23 cellular contexts compared by ENCODE assay signal in genomic region chr16:72429566-72430160, GRCh38.
DNase-seq lines count a peak whose midpoint lies in the region; ATAC-seq and TF ChIP-seq lines count a peak whose summit lies in the region.
"Had no signal": no experiment of that assay in that cellular context is flagged by ENCODE, and none has a peak within 500 bp of the region (broad histone marks: within the 10 kb centered on the region; RNA-seq: fewer than 3 reads in every experiment).

No MANE protein-coding gene starts in this region.

- no peak for ATAC-seq in HG03097 (IDR thresholded peaks at IDR 0.05; ENCODE audit: low FRiP score, unreplicated experiment)
- ATAC-seq: CD8-positive, alpha-beta T cell; Panc1 had no signal

- H3K9me3 Mint-ChIP-seq in mesothelial cell of epicardium = peaks cover 19% of the 10 kb centered on the region

- H3K27ac Mint-ChIP-seq in mesothelial cell of epicardium = no peak overlapping the region
- H3K27ac Mint-ChIP-seq: CD8-positive, alpha-beta T cell had no signal

- no peaks in the 10 kb centered on the region for H3K4me1 Mint-ChIP-seq in mesothelial cell of epicardium

- H3K36me3 Mint-ChIP-seq in mesothelial cell of epicardium = peaks cover 19% of the 10 kb centered on the region

- H3K27ac ChIP-seq in cingulate gyrus (ENCODE audit: low read depth, low read length) = peak overlapping the region; percentile 94
- H3K27ac ChIP-seq: 22Rv1; BLaER1 treated with 17β-estradiol and CSF1 and Interleukin-3, amounts not matched to agents 10 nM and 100 nM; SJCRH30 had no signal

- H3K27me3 Mint-ChIP-seq in mesothelial cell of epicardium (ENCODE audit: low read depth) = no peaks in the 10 kb centered on the region

- no peak for TF ChIP-seq CTCF in mesothelial cell of epicardium (IDR thresholded peaks at IDR 0.05; ENCODE audit: unreplicated experiment)

- peak; percentile 14 for DNase-seq in NCI-H345 treated with DMSO at 0.1 percent for 48 hours (lab: John Stamatoyannopoulos, UW; ENCODE audit: unreplicated experiment)
- DNase-seq in NCI-H345 (lab: John Stamatoyannopoulos, UW) = no peak
- peak; percentile 43 for DNase-seq in medulla oblongata (ENCODE audit: extremely low spot score)
- DNase-seq in superior temporal gyrus (ENCODE audit: extremely low spot score) = peak; percentile 78
- DNase-seq in DMS53 treated with DMSO at 0.1 percent for 48 hours (lab: John Stamatoyannopoulos, UW; ENCODE audit: unreplicated experiment) = no peak
- no peak for DNase-seq in mesothelial cell of epicardium (ENCODE audit: low spot score in 2 of 2, unreplicated experiment in 2 of 2)
- DNase-seq: ACHN; CD8-positive, alpha-beta T cell; GF-D8; H7; KG1; NCI-H1092; NCI-H1436; NCI-H187 treated with DMSO at 0.1 percent for 48 hours; NCI-H2107; NCI-H510A; NCI-H748 treated with DMSO at 0.1 percent for 48 hours; SJCRH30 had no signal

- no peak overlapping the region for H3K4me3 Mint-ChIP-seq in mesothelial cell of epicardium
- H3K4me3 Mint-ChIP-seq: CD8-positive, alpha-beta T cell had no signal

Comparison
In these comparisons a context has a peak if more than half of its experiments do, and no peak if none do; other contexts are left out.
1. DNase-seq: peak in NCI-H345 treated with DMSO at 0.1 percent for 48 hours (single experiment), medulla oblongata (single experiment) and superior temporal gyrus (single experiment); none in NCI-H345 (single experiment), DMS53 treated with DMSO at 0.1 percent for 48 hours (single experiment) and mesothelial cell of epicardium (0 of 2).